11 cellular contexts compared by ENCODE assay signal in the genomic region with DNA sequence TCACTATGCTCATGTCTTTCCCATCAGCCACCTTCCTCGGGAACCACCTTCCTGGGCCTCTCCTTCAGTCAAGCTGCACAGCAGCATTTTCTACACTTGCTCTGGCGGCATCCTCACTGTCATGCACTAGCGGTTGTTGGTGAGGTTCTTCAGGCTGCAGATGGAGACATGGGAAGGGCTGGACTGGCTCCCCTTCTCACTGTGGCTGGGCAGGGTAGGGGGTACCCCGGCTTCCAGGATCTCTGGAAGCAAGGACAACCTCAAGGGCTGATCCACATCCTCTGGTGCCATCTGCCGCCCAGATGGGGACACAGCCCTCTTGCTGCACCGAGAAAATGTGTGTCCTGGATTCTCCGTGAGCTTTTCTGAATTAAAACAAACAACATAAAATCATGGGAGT. TPM values are rescaled to one million over a fixed set of nuclear protein-coding genes. Genes with fewer than 3 reads are reported as not detected.
A peak's percentile ranks its signal among the peaks of the same experiment; 100 is the strongest.
DNase-seq lines count a peak whose midpoint lies in the region; ATAC-seq and TF ChIP-seq lines count a peak whose summit lies in the region.
"Had no signal": no experiment of that assay in that cellular context is flagged by ENCODE, and none has a peak within 500 bp of the region (broad histone marks: within the 10 kb centered on the region; RNA-seq: fewer than 3 reads in every experiment).

No MANE protein-coding gene starts in this region.

- H3K27ac ChIP-seq in RWPE2 (ENCODE audit: poor library complexity, severe bottlenecking) = no peak overlapping the region
- no peak overlapping the region for H3K27ac ChIP-seq in psoas muscle
- H3K27ac ChIP-seq in stomach = no peak overlapping the region
- H3K27ac ChIP-seq: neutrophil had no signal

- WGBS in psoas muscle, 3 donors = 49 to 55% (median 53%) methylated on average over 7 of the region's 7 CpGs
- WGBS in stomach, 5 donors = 49 to 61% (median 56%) methylated on average over 7 of the region's 7 CpGs

- H3K4me1 ChIP-seq in RWPE2 (ENCODE audit: insufficient read depth, poor library complexity, severe bottlenecking) (peaks cover 28% of the 10 kb centered on the region), psoas muscle (no peaks in the 10 kb centered on the region), stomach (no peaks in the 10 kb centered on the region)

- no peak for TF ChIP-seq EP300 in stomach (IDR thresholded peaks at IDR 0.05)

- no peak for TF ChIP-seq POLR2A in stomach (IDR thresholded peaks at IDR 0.05)

- H3K36me3 ChIP-seq in RWPE2 (ENCODE audit: low read depth) (no peaks in the 10 kb centered on the region), psoas muscle (ENCODE audit: insufficient read depth in 1 of 2, low read depth in 1 of 2) (no peaks in the 10 kb centered on the region), stomach (no peaks in the 10 kb centered on the region)
- H3K36me3 ChIP-seq: neutrophil had no signal

- no peak overlapping the region for H3K4me3 ChIP-seq in RWPE2 (ENCODE audit: severe bottlenecking)
- H3K4me3 ChIP-seq in fibroblast of villous mesenchyme (ENCODE audit: low read depth, low read length) = no peak overlapping the region
- no peak overlapping the region for H3K4me3 ChIP-seq in psoas muscle
- H3K4me3 ChIP-seq in stomach = no peak overlapping the region

- no peak for ATAC-seq in RWPE2 (ENCODE audit: low read depth)
- ATAC-seq in psoas muscle = no peak

- H3K27me3 ChIP-seq in RWPE2 (ENCODE audit: insufficient read depth, poor library complexity, severe bottlenecking) (no peaks in the 10 kb centered on the region), psoas muscle (ENCODE audit: insufficient read depth in 3 of 3, low read length in 2 of 3) (peaks cover 0 to 3% (median 0%) of the 10 kb centered on the region in 3 donors), stomach (no peaks in the 10 kb centered on the region)

- TF ChIP-seq CTCF in RWPE2 (IDR thresholded peaks at IDR 0.05; ENCODE audit: poor library complexity, severe bottlenecking) = peak; percentile 61
- peak; percentile 53 for TF ChIP-seq CTCF in fibroblast of villous mesenchyme (IDR thresholded peaks at IDR 0.05; ENCODE audit: insufficient read depth, low read depth, low read length)
- peak; percentile 12 for TF ChIP-seq CTCF in psoas muscle (IDR thresholded peaks at IDR 0.05)
- no peak for TF ChIP-seq CTCF in stomach (IDR thresholded peaks at IDR 0.05)

- DNase-seq in NCI-H2227 (lab: John Stamatoyannopoulos, UW; ENCODE audit: unreplicated experiment) (peak; percentile 9), NCI-H2227 treated with DMSO at 0.1 percent for 48 hours (lab: John Stamatoyannopoulos, UW) (no peak), RWPE2 (ENCODE audit: low spot score) (no peak), fibroblast of villous mesenchyme (ENCODE audit: low read depth) (peak; percentile 27), psoas muscle (no peak), stomach (no peak), T-helper 9 cell (no peak)
- no peak for DNase-seq in activated CD4-positive, alpha-beta T cell treated with anti-CD3 and anti-CD28 coated beads for 48 hours
- DNase-seq: activated CD4-positive, alpha-beta memory T cell treated with anti-CD3 and anti-CD28 coated beads for 36 hours; AML-193 had no signal

- H3K9me3 ChIP-seq in RWPE2 (ENCODE audit: severe bottlenecking) (no peaks in the 10 kb centered on the region), psoas muscle (no peaks in the 10 kb centered on the region), stomach (no peaks in the 10 kb centered on the region)
- H3K9me3 ChIP-seq: neutrophil had no signal

- intact Hi-C loops in psoas muscle (cut with DNase I) (no loop called here), stomach (cut with DNase I; ENCODE audit: low total_unique reads) (no loop called here)

RNA-seq across cellular contexts. Expression of gene SMOX, which starts 46.9 kb away (rescaled TPM):
- total RNA-seq in fibroblast of villous mesenchyme (5.2 and 7.1 TPM in 2 replicates), psoas muscle (1 to 10 TPM; 2.1 to 5.7 (median 4.0) TPM), stomach (10 to 100 TPM in 1 of 5 donors, 1 to 10 TPM in 3, not detected in 1; 3.1 to 50.4 (median 6.1) TPM)
- polyA plus RNA-seq in psoas muscle (1 to 10 TPM; 1.7 to 4.8 (median 2.2) TPM), stomach (10 to 100 TPM; 15.4 to 39.2 (median 30.2) TPM)

RNA-seq across cellular contexts. Expression of gene ADRA1D, which starts 53.6 kb away (rescaled TPM):
- total RNA-seq in fibroblast of villous mesenchyme (1.3 and 2.3 TPM in 2 replicates), psoas muscle (under 1 TPM; 0.17 to 0.57 (median 0.40) TPM), stomach (under 1 TPM in 1 of 5 donors, not detected in 4; 0.58 TPM)
- polyA plus RNA-seq in psoas muscle (under 1 TPM; 0.06 to 0.48 (median 0.23) TPM), stomach (1 to 10 TPM in 1 of 3 donors, not detected in 2; 1.1 TPM)
- total RNA-seq: activated CD4-positive, alpha-beta memory T cell treated with anti-CD3 and anti-CD28 coated beads for 36 hours had no signal

Comparison
In these comparisons a context has a peak if more than half of its experiments do, and no peak if none do; other contexts are left out.
1. DNase-seq: peak in NCI-H2227 (single experiment) and fibroblast of villous mesenchyme (single experiment); none in NCI-H2227 treated with DMSO at 0.1 percent for 48 hours (single experiment), RWPE2 (single experiment), psoas muscle (0 of 2), stomach (single experiment), activated CD4-positive, alpha-beta T cell treated with anti-CD3 and anti-CD28 coated beads for 48 hours (single experiment) and T-helper 9 cell (single experiment).
2. CTCF ChIP-seq: peak in RWPE2 (single experiment), fibroblast of villous mesenchyme (single experiment) and psoas muscle (single experiment); none in stomach (0 of 7).